ENCODE assay signal across 13 cellular contexts in genomic region chr10:88886557-88886956, GRCh38. TPM values are rescaled to one million over a fixed set of nuclear protein-coding genes. Genes with fewer than 3 reads are reported as not detected.
A peak's percentile ranks its signal among the peaks of the same experiment; 100 is the strongest.
DNase-seq lines count a peak whose midpoint lies in the region; ATAC-seq, FAIRE-seq and TF ChIP-seq lines count a peak whose summit lies in the region.
"Had no signal": no experiment of that assay in that cellular context is flagged by ENCODE, and none has a peak within 500 bp of the region (broad histone marks: within the 10 kb centered on the region; RNA-seq: fewer than 3 reads in every experiment).

No MANE protein-coding gene starts in this region.

- no peaks in the 10 kb centered on the region for H3K9me3 Mint-ChIP-seq in activated naive CD4-positive, alpha-beta T cell treated with anti-CD3 and anti-CD28 coated beads, Interleukin-2, amount 50 U/mL, for 72 hours
- H3K9me3 Mint-ChIP-seq in activated naive CD4-positive, alpha-beta T cell treated with anti-CD3 and anti-CD28 coated beads, Interleukin-2, amount 10 ng/mL, durations not matched to agents 7 days and 5 days: no peaks in the 10 kb centered on the region
- no peaks in the 10 kb centered on the region for H3K9me3 Mint-ChIP-seq in stimulated activated effector memory CD8-positive, alpha-beta T cell treated with anti-CD3 and anti-CD28 coated beads, Interleukin-12 subunit alpha, Interleukin-12 subunit beta, amount 100 ng/mL, for 72 hours
- no peaks in the 10 kb centered on the region for H3K9me3 Mint-ChIP-seq in activated T-helper 2 cell treated with anti-CD3 and anti-CD28 coated beads, Interferon-gamma antibody, Interleukin-2, Interleukin-4, amounts not matched to agents 10 μg/mL and 5 μg/mL and 100 μg/mL, durations not matched to agents 14 hours and 24 hours and 36 hours
- H3K9me3 Mint-ChIP-seq: CD4-positive, alpha-beta memory T cell had no signal

- H3K27me3 Mint-ChIP-seq in activated naive CD4-positive, alpha-beta T cell treated with anti-CD3 and anti-CD28 coated beads, Interleukin-2, amount 10 ng/mL, durations not matched to agents 7 days and 5 days: no peaks in the 10 kb centered on the region
- H3K27me3 Mint-ChIP-seq in activated T-helper 2 cell treated with anti-CD3 and anti-CD28 coated beads, Interferon-gamma antibody, Interleukin-2, Interleukin-4, amounts not matched to agents 10 μg/mL and 5 μg/mL and 100 μg/mL, durations not matched to agents 14 hours and 24 hours and 36 hours (ENCODE audit: low read depth): no peaks in the 10 kb centered on the region
- H3K27me3 Mint-ChIP-seq: CD4-positive, alpha-beta memory T cell had no signal

- POLR2A ChIA-PET in HepG2 (lab: Yijun Ruan, JAX): no interaction called here

- H3K4me3 Mint-ChIP-seq in activated naive CD4-positive, alpha-beta T cell treated with anti-CD3 and anti-CD28 coated beads, Interleukin-2, amount 10 ng/mL, durations not matched to agents 7 days and 5 days: no peak overlapping the region
- no peak overlapping the region for H3K4me3 Mint-ChIP-seq in stimulated activated effector memory CD8-positive, alpha-beta T cell treated with anti-CD3 and anti-CD28 coated beads, Interleukin-12 subunit alpha, Interleukin-12 subunit beta, amount 100 ng/mL, for 72 hours
- no peak overlapping the region for H3K4me3 Mint-ChIP-seq in activated T-helper 2 cell treated with anti-CD3 and anti-CD28 coated beads, Interferon-gamma antibody, Interleukin-2, Interleukin-4, amounts not matched to agents 10 μg/mL and 5 μg/mL and 100 μg/mL, durations not matched to agents 14 hours and 24 hours and 36 hours (ENCODE audit: low read depth)

- H3K27ac Mint-ChIP-seq in activated naive CD4-positive, alpha-beta T cell treated with anti-CD3 and anti-CD28 coated beads, Interleukin-2, amount 50 U/mL, for 72 hours: no peak overlapping the region
- no peak overlapping the region for H3K27ac Mint-ChIP-seq in activated naive CD4-positive, alpha-beta T cell treated with anti-CD3 and anti-CD28 coated beads, Interleukin-2, amount 10 ng/mL, durations not matched to agents 7 days and 5 days
- no peak overlapping the region for H3K27ac Mint-ChIP-seq in stimulated activated effector memory CD8-positive, alpha-beta T cell treated with anti-CD3 and anti-CD28 coated beads, Interleukin-12 subunit alpha, Interleukin-12 subunit beta, amount 100 ng/mL, for 72 hours
- no peak overlapping the region for H3K27ac Mint-ChIP-seq in activated T-helper 2 cell treated with anti-CD3 and anti-CD28 coated beads, Interferon-gamma antibody, Interleukin-2, Interleukin-4, amounts not matched to agents 10 μg/mL and 5 μg/mL and 100 μg/mL, durations not matched to agents 14 hours and 24 hours and 36 hours
- H3K27ac Mint-ChIP-seq: CD4-positive, alpha-beta memory T cell; progenitor cell of endocrine pancreas had no signal

- in situ Hi-C loops in HepG2 (cut with HindIII; ENCODE audit: extremely low pct_ligation_motif_present, low pct_unique_long_range_greater_than_20kb): no loop called here

- H3K9ac ChIP-seq in HepG2 (ENCODE audit: insufficient read depth, low read depth, low read length): no peak overlapping the region

- peaks cover 82% of the 10 kb centered on the region for H3K4me1 Mint-ChIP-seq in activated naive CD4-positive, alpha-beta T cell treated with anti-CD3 and anti-CD28 coated beads, Interleukin-2, amount 10 ng/mL, durations not matched to agents 7 days and 5 days
- H3K4me1 Mint-ChIP-seq in stimulated activated effector memory CD8-positive, alpha-beta T cell treated with anti-CD3 and anti-CD28 coated beads, Interleukin-12 subunit alpha, Interleukin-12 subunit beta, amount 100 ng/mL, for 72 hours: peaks cover 66% of the 10 kb centered on the region
- peaks cover 76% of the 10 kb centered on the region for H3K4me1 Mint-ChIP-seq in activated T-helper 2 cell treated with anti-CD3 and anti-CD28 coated beads, Interferon-gamma antibody, Interleukin-2, Interleukin-4, amounts not matched to agents 10 μg/mL and 5 μg/mL and 100 μg/mL, durations not matched to agents 14 hours and 24 hours and 36 hours (ENCODE audit: low read depth)

- H3K27me3 ChIP-seq in HepG2 (ENCODE audit: control insufficient read depth in 1 of 2, insufficient read depth in 2 of 2, low read length in 2 of 2): no peaks in the 10 kb centered on the region

- H3K36me3 Mint-ChIP-seq in activated naive CD4-positive, alpha-beta T cell treated with anti-CD3 and anti-CD28 coated beads, Interleukin-2, amount 50 U/mL, for 72 hours: peaks cover 8 to 16% of the 10 kb centered on the region in 2 donors
- peaks cover 61% of the 10 kb centered on the region for H3K36me3 Mint-ChIP-seq in activated naive CD4-positive, alpha-beta T cell treated with anti-CD3 and anti-CD28 coated beads, Interleukin-2, amount 10 ng/mL, durations not matched to agents 7 days and 5 days
- peaks cover 22% of the 10 kb centered on the region for H3K36me3 Mint-ChIP-seq in stimulated activated effector memory CD8-positive, alpha-beta T cell treated with anti-CD3 and anti-CD28 coated beads, Interleukin-12 subunit alpha, Interleukin-12 subunit beta, amount 100 ng/mL, for 72 hours
- H3K36me3 Mint-ChIP-seq in activated T-helper 2 cell treated with anti-CD3 and anti-CD28 coated beads, Interferon-gamma antibody, Interleukin-2, Interleukin-4, amounts not matched to agents 10 μg/mL and 5 μg/mL and 100 μg/mL, durations not matched to agents 14 hours and 24 hours and 36 hours (ENCODE audit: low read depth): peaks cover 52% of the 10 kb centered on the region

- H3K27ac ChIP-seq in HepG2 (ENCODE audit: extremely low read length, insufficient read depth, low read length): no peak overlapping the region

- intact Hi-C loops in activated T-helper 2 cell treated with anti-CD3 and anti-CD28 coated beads, Interferon-gamma antibody, Interleukin-2, Interleukin-4, amounts not matched to agents 10 μg/mL and 5 μg/mL and 100 μg/mL, durations not matched to agents 14 hours and 24 hours and 36 hours (cut with micrococcal nuclease): loop anchor here (1.0 kb wide), 1 partner anchor 9 kb away; no protein-coding TSS in a partner anchor
- intact Hi-C loops in HepG2 (cut with micrococcal nuclease; ENCODE audit: unreplicated experiment): no loop called here

- no peak for DNase-seq in activated naive CD4-positive, alpha-beta T cell treated with anti-CD3 and anti-CD28 coated beads, Interleukin-2, amount 50 U/mL, for 72 hours (ENCODE audit: low spot score in 2 of 2)
- no peak for DNase-seq in activated naive CD4-positive, alpha-beta T cell treated with anti-CD3 and anti-CD28 coated beads, Interleukin-2, amount 10 ng/mL, durations not matched to agents 7 days and 5 days
- no peak for DNase-seq in stimulated activated effector memory CD8-positive, alpha-beta T cell treated with anti-CD3 and anti-CD28 coated beads, Interleukin-12 subunit alpha, Interleukin-12 subunit beta, amount 100 ng/mL, for 72 hours (ENCODE audit: low spot score in 2 of 2)
- no peak for DNase-seq in activated T-helper 2 cell treated with anti-CD3 and anti-CD28 coated beads, Interferon-gamma antibody, Interleukin-2, Interleukin-4, amounts not matched to agents 10 μg/mL and 5 μg/mL and 100 μg/mL, durations not matched to agents 14 hours and 24 hours and 36 hours (ENCODE audit: low spot score)
- DNase-seq in HepG2 (ENCODE audit: low spot score): no peak
- no peak for DNase-seq in NCI-H1417 treated with DMSO at 0.1 percent for 48 hours (lab: John Stamatoyannopoulos, UW)
- DNase-seq: activated CD8-positive, alpha-beta memory T cell treated with anti-CD3 and anti-CD28 coated beads for 24 hours; CD4-positive, alpha-beta memory T cell; cortex of kidney; NCI-H510A treated with DMSO at 0.1 percent for 48 hours had no signal

- no peaks in the 10 kb centered on the region for H3K36me3 ChIP-seq in HepG2 (replicated peaks in 1 of 2; ENCODE audit: control insufficient read depth in 1 of 2, insufficient read depth in 2 of 2, low read length in 2 of 2)

- no peak for TF ChIP-seq CTCF in HepG2 (CRISPR knock-in tag; IDR thresholded peaks at IDR 0.05)

- peaks cover 5% of the 10 kb centered on the region; the same call in 1 of the 2 replicates for H3K4me1 ChIP-seq in HepG2 (ENCODE audit: insufficient read depth, low read length)

- FAIRE-seq in HepG2 (lab: Jason Lieb, UNC): no peak

- CTCF ChIA-PET in activated naive CD4-positive, alpha-beta T cell treated with anti-CD3 and anti-CD28 coated beads, Interleukin-2, amount 10 ng/mL, durations not matched to agents 7 days and 5 days (lab: Charles Lee): interaction anchor here (1.0 to 5.8 kb wide), 3 partner anchors 9 to 52 kb away, joined by 3 to 27 read pairs (median 5); no protein-coding TSS in a partner anchor
- CTCF ChIA-PET in HepG2 (lab: Yijun Ruan, JAX; ENCODE audit: low intra/inter-chr PET ratio, low total read pairs): no interaction called here

- BruUV-seq in HepG2 (replicated peaks; lab: Mats Ljungman, UMichigan): no TSS peak

- H3K4me3 ChIP-seq in HepG2 (replicated peaks in 1 of 3; ENCODE audit: insufficient read depth in 1 of 3, low read depth in 2 of 3, low read length in 3 of 3): no peak overlapping the region

- no peaks in the 10 kb centered on the region for H3K9me3 ChIP-seq in HepG2 (ENCODE audit: low read length)

- H4K20me1 ChIP-seq in HepG2 (ENCODE audit: insufficient read depth, low read length): no peaks in the 10 kb centered on the region

- no peak overlapping the region for H3K4me2 ChIP-seq in HepG2 (ENCODE audit: low read depth, low read length)

- TF ChIP-seq RAD21 in HepG2 (CRISPR knock-in tag; IDR thresholded peaks at IDR 0.05): no peak

- no peak overlapping the region for H2AFZ ChIP-seq in HepG2 (ENCODE audit: low read length)

- no peak for TF ChIP-seq EP300 in HepG2 (IDR thresholded peaks at IDR 0.05; ENCODE audit: low read depth in 2 of 2, low read length in 2 of 2)
- TF ChIP-seq EP300 in HepG2 (CRISPR knock-in tag; IDR thresholded peaks at IDR 0.05; ENCODE audit: borderline replicate concordance): no peak

- peak; percentile 69 to 93 for ATAC-seq in activated naive CD4-positive, alpha-beta T cell treated with anti-CD3 and anti-CD28 coated beads, Interleukin-2, amount 50 U/mL, for 72 hours
- peak; percentile 48 for ATAC-seq in GM21619 (IDR thresholded peaks at IDR 0.05; ENCODE audit: unreplicated experiment)
- peak; percentile 57 for ATAC-seq in HG03520 (IDR thresholded peaks at IDR 0.05; ENCODE audit: unreplicated experiment)
- peak; percentile 86 for ATAC-seq in stimulated activated effector memory CD8-positive, alpha-beta T cell treated with anti-CD3 and anti-CD28 coated beads, Interleukin-12 subunit alpha, Interleukin-12 subunit beta, amount 100 ng/mL, for 72 hours
- ATAC-seq in HepG2: no peak

- H3K79me2 ChIP-seq in HepG2 (ENCODE audit: insufficient read depth, low read length): no peaks in the 10 kb centered on the region

- no peak for TF ChIP-seq POLR2A in HepG2 (IDR thresholded peaks at IDR 0.05; ENCODE audit: insufficient read depth in 1 of 2, low read depth in 2 of 2, low read length in 2 of 2)

RNA-seq across cellular contexts. Expression of gene STAMBPL1, which starts 6.5 kb away (rescaled TPM):
- total RNA-seq in activated naive CD4-positive, alpha-beta T cell treated with anti-CD3 and anti-CD28 coated beads, Interleukin-2, amount 50 U/mL, for 72 hours: 10 to 100 TPM; 15.7 to 57.0 TPM
- total RNA-seq in activated T-helper 2 cell treated with anti-CD3 and anti-CD28 coated beads, Interferon-gamma antibody, Interleukin-2, Interleukin-4, amounts not matched to agents 10 μg/mL and 5 μg/mL and 100 μg/mL, durations not matched to agents 14 hours and 24 hours and 36 hours: 44.2 and 47.2 TPM in 2 replicates
- 1.5 and 1.6 TPM in 2 replicates for total RNA-seq in HepG2 (2016; rRNA removed; fragmentation: Illumina TruSeq; extraction: Trizol)
- total RNA-seq in HepG2 (2016; cell fraction: cytosol; rRNA removed; fragmentation: Illumina TruSeq; extraction: Trizol; ENCODE audit: low read depth): 0.79 and 1.1 TPM in 2 replicates
- 1.7 TPM in 2 replicates for total RNA-seq in HepG2 (2016; cell fraction: insoluble cytoplasmic fraction; rRNA removed; fragmentation: Illumina TruSeq; extraction: Trizol)
- total RNA-seq in HepG2 (2016; cell fraction: membrane; rRNA removed; fragmentation: Illumina TruSeq; extraction: Trizol): 1.5 and 1.6 TPM in 2 replicates
- total RNA-seq in HepG2 (2016; cell fraction: nucleus; rRNA removed; fragmentation: Illumina TruSeq; extraction: Trizol): 3.3 and 3.9 TPM in 2 replicates
- polyA plus RNA-seq in HepG2 (2011; rRNA removed): 1.0 and 1.4 TPM in 2 replicates
- 0.82 and 0.91 TPM in 2 replicates for polyA plus RNA-seq in HepG2 (2011; cell fraction: cytosol; rRNA removed)
- polyA plus RNA-seq in HepG2 (2011; cell fraction: nucleus; rRNA removed): 1.6 and 2.4 TPM in 2 replicates
- 0.62 and 0.73 TPM in 2 replicates for polyA plus RNA-seq in HepG2 (2012)
- polyA plus RNA-seq in HepG2 (2016; cell fraction: cytosol; fragmentation: Illumina TruSeq; extraction: Trizol; ENCODE audit: low read depth): 0.42 and 0.52 TPM in 2 replicates
- polyA plus RNA-seq in HepG2 (2016; cell fraction: insoluble cytoplasmic fraction; fragmentation: Illumina TruSeq; extraction: Trizol; ENCODE audit: low read depth): 1.2 and 1.9 TPM in 2 replicates
- polyA plus RNA-seq in HepG2 (2016; cell fraction: membrane; fragmentation: Illumina TruSeq; extraction: Trizol; ENCODE audit: low read depth): 0.41 and 0.76 TPM in 2 replicates
- 0.38 and 1.6 TPM in 2 replicates for polyA plus RNA-seq in HepG2 (2016; cell fraction: nucleus; fragmentation: Illumina TruSeq; extraction: Trizol; ENCODE audit: insufficient read depth, low read depth)
- 1.6 and 17.0 TPM in 2 replicates for polyA minus RNA-seq in HepG2 (2011; rRNA and poly(A)+ RNA removed; ENCODE audit: low replicate concordance)
- 0.49 and 0.62 TPM in 2 replicates for polyA minus RNA-seq in HepG2 (2011; cell fraction: cytosol; rRNA and poly(A)+ RNA removed)
- polyA minus RNA-seq in HepG2 (2011; cell fraction: nucleus; rRNA and poly(A)+ RNA removed): 5.2 and 5.8 TPM in 2 replicates

RNA-seq across cellular contexts. Expression of gene ANKRD22, which starts 34.9 kb away (rescaled TPM):
- total RNA-seq in activated naive CD4-positive, alpha-beta T cell treated with anti-CD3 and anti-CD28 coated beads, Interleukin-2, amount 50 U/mL, for 72 hours: under 1 TPM; 0.18 to 0.78 TPM
- not detected in 2 replicates for total RNA-seq in activated T-helper 2 cell treated with anti-CD3 and anti-CD28 coated beads, Interferon-gamma antibody, Interleukin-2, Interleukin-4, amounts not matched to agents 10 μg/mL and 5 μg/mL and 100 μg/mL, durations not matched to agents 14 hours and 24 hours and 36 hours
- total RNA-seq in HepG2 (2016; rRNA removed; fragmentation: Illumina TruSeq; extraction: Trizol): not detected in 2 replicates
- not detected in 2 replicates for total RNA-seq in HepG2 (2016; cell fraction: cytosol; rRNA removed; fragmentation: Illumina TruSeq; extraction: Trizol; ENCODE audit: low read depth)
- not detected in 2 replicates for total RNA-seq in HepG2 (2016; cell fraction: insoluble cytoplasmic fraction; rRNA removed; fragmentation: Illumina TruSeq; extraction: Trizol)
- total RNA-seq in HepG2 (2016; cell fraction: membrane; rRNA removed; fragmentation: Illumina TruSeq; extraction: Trizol): not detected in 2 replicates
- not detected in 2 replicates for total RNA-seq in HepG2 (2016; cell fraction: nucleus; rRNA removed; fragmentation: Illumina TruSeq; extraction: Trizol)
- polyA plus RNA-seq in HepG2 (2011; rRNA removed): not detected in 2 replicates
- polyA plus RNA-seq in HepG2 (2011; cell fraction: cytosol; rRNA removed): not detected in 2 replicates
- polyA plus RNA-seq in HepG2 (2011; cell fraction: nucleus; rRNA removed): not detected in 2 replicates
- not detected in 2 replicates for polyA plus RNA-seq in HepG2 (2012)
- polyA plus RNA-seq in HepG2 (2016; cell fraction: cytosol; fragmentation: Illumina TruSeq; extraction: Trizol; ENCODE audit: low read depth): not detected in 2 replicates
- polyA plus RNA-seq in HepG2 (2016; cell fraction: insoluble cytoplasmic fraction; fragmentation: Illumina TruSeq; extraction: Trizol; ENCODE audit: low read depth): not detected in 2 replicates
- not detected in 2 replicates for polyA plus RNA-seq in HepG2 (2016; cell fraction: membrane; fragmentation: Illumina TruSeq; extraction: Trizol; ENCODE audit: low read depth)
- not detected in 2 replicates for polyA plus RNA-seq in HepG2 (2016; cell fraction: nucleus; fragmentation: Illumina TruSeq; extraction: Trizol; ENCODE audit: insufficient read depth, low read depth)
- polyA minus RNA-seq in HepG2 (2011; rRNA and poly(A)+ RNA removed; ENCODE audit: low replicate concordance): not detected in 2 replicates
- polyA minus RNA-seq in HepG2 (2011; cell fraction: cytosol; rRNA and poly(A)+ RNA removed): not detected in 2 replicates
- not detected in 2 replicates for polyA minus RNA-seq in HepG2 (2011; cell fraction: nucleus; rRNA and poly(A)+ RNA removed)
- total RNA-seq: progenitor cell of endocrine pancreas had no signal
- polyA plus RNA-seq: CD4-positive, alpha-beta memory T cell had no signal
